ENCODE assay signal across 15 cellular contexts in the genomic region with DNA sequence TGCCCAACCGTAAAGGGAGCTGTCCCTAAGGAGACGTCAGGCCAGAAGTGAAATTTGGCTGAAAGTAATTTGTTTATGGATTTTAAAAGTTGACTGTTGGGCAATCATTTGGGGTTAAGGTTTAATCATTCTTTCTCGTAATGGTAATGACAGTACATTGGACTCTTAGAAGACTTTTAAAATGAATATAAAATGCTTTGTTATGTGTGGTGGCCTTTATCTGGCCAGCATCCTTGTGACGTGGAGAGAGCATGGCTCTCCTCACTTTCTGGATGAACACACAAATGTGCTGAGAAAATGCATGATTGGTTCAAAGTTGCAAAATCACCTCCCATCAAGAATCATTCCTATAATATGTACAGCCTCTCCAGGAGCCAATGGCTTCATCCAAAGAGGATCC.
DNase-seq lines count a peak whose midpoint lies in the region; ATAC-seq, FAIRE-seq and TF ChIP-seq lines count a peak whose summit lies in the region.
"Had no signal": no experiment of that assay in that cellular context is flagged by ENCODE, and none has a peak within 500 bp of the region (broad histone marks: within the 10 kb centered on the region; RNA-seq: fewer than 3 reads in every experiment).

No MANE protein-coding gene starts in this region.

- POLR2A ChIA-PET in CD8-positive, alpha-beta T cell (lab: Charles Lee), result interaction anchor here (0.9 to 1.4 kb wide), 3 partner anchors 10 to 53 kb away, joined by 3 to 5 read pairs (median 4); no protein-coding TSS in a partner anchor
- POLR2A ChIA-PET in WTC11 (lab: Charles Lee), result no interaction called here

- peaks cover 58% of the 10 kb centered on the region for H3K4me1 Mint-ChIP-seq in CD8-positive, alpha-beta T cell (ENCODE audit: low read depth)
- H3K4me1 Mint-ChIP-seq in WTC11, result peaks cover 17% of the 10 kb centered on the region

- CTCF ChIA-PET in CD8-positive, alpha-beta T cell (lab: Charles Lee), result interaction anchor here (0.6 to 1.6 kb wide), 2 partner anchors 9 to 159 kb away, joined by 3 to 4 read pairs; no protein-coding TSS in a partner anchor
- CTCF ChIA-PET in WTC11 (lab: Charles Lee), result interaction anchor here (1.8 kb wide), 1 partner anchor 202 kb away, joined by 5 read pairs; no protein-coding TSS in a partner anchor

- no peak for TF ChIP-seq POLR2A in stomach (IDR thresholded peaks at IDR 0.05)

- ATAC-seq in right cardiac atrium (peak; percentile 34 to 58), WTC11 (no peak)
- ATAC-seq in CD8-positive, alpha-beta T cell, result no peak

- H3K9me3 ChIP-seq in BLaER1 treated with 17β-estradiol and CSF1 and Interleukin-3, amounts not matched to agents 10 nM and 100 nM (replicated peaks in 1 of 11), result no peaks in the 10 kb centered on the region; a peak in 1 of 22 replicates
- no peaks in the 10 kb centered on the region for H3K9me3 ChIP-seq in right cardiac atrium (ENCODE audit: control insufficient read depth, low read length)
- no peaks in the 10 kb centered on the region for H3K9me3 ChIP-seq in stomach
- H3K9me3 ChIP-seq in CD8-positive, alpha-beta T cell (ENCODE audit: low read length), result no peaks in the 10 kb centered on the region
- H3K9me3 ChIP-seq: testis had no signal

- no peak overlapping the region for H3K4me3 Mint-ChIP-seq in CD8-positive, alpha-beta T cell
- H3K4me3 Mint-ChIP-seq in WTC11, result no peak overlapping the region

- H3K36me3 ChIP-seq in BLaER1 treated with 17β-estradiol and CSF1 and Interleukin-3, amounts not matched to agents 10 nM and 100 nM, result peaks cover 41 to 83% (median 67%) of the 10 kb centered on the region in 11 experiments
- H3K36me3 ChIP-seq in stomach, result peaks cover 4 to 24% (median 16%) of the 10 kb centered on the region in 4 donors
- peaks cover 7% of the 10 kb centered on the region for H3K36me3 ChIP-seq in CD8-positive, alpha-beta T cell (ENCODE audit: insufficient read depth, low read length)

- peaks cover 0 to 20% (median 0%) of the 10 kb centered on the region in 11 experiments; a peak in 5 of 22 replicates for H4K20me1 ChIP-seq in BLaER1 treated with 17β-estradiol and CSF1 and Interleukin-3, amounts not matched to agents 10 nM and 100 nM

- H3K36me3 Mint-ChIP-seq in CD8-positive, alpha-beta T cell, result peaks cover 52% of the 10 kb centered on the region
- H3K36me3 Mint-ChIP-seq in WTC11, result peaks cover 2% of the 10 kb centered on the region; the same call in 1 of the 2 replicates

- peak; percentile 7 for TF ChIP-seq EP300 in stomach (IDR thresholded peaks at IDR 0.05)

- no peaks in the 10 kb centered on the region for H3K27me3 Mint-ChIP-seq in CD8-positive, alpha-beta T cell (ENCODE audit: low read depth)
- no peaks in the 10 kb centered on the region for H3K27me3 Mint-ChIP-seq in WTC11 (ENCODE audit: low read depth)

- intact Hi-C loops in right cardiac atrium (cut with DNase I) (no loop called here), stomach (cut with DNase I; ENCODE audit: low total_unique reads) (no loop called here)
- intact Hi-C loops in CD8-positive, alpha-beta T cell (cut with DNase I, micrococcal nuclease), result loop anchor here in 1 of 2 experiments (2.0 kb wide), 1 partner anchor 15 kb away; no protein-coding TSS in a partner anchor

- H3K9ac ChIP-seq in BLaER1 treated with 17β-estradiol and CSF1 and Interleukin-3, amounts not matched to agents 10 nM and 100 nM, result no peak overlapping the region

- no peaks in the 10 kb centered on the region for H3K9me3 Mint-ChIP-seq in CD8-positive, alpha-beta T cell
- H3K9me3 Mint-ChIP-seq in WTC11, result no peaks in the 10 kb centered on the region

- no peak for FAIRE-seq in GM19239 (lab: Jason Lieb, UNC)
- FAIRE-seq: bronchial epithelial cell had no signal

- H3K4me1 ChIP-seq in BLaER1 treated with 17β-estradiol and CSF1 and Interleukin-3, amounts not matched to agents 10 nM and 100 nM, result peaks cover 20 to 60% (median 54%) of the 10 kb centered on the region in 10 experiments
- H3K4me1 ChIP-seq in right cardiac atrium (ENCODE audit: control insufficient read depth, insufficient read depth, low read length) (peaks cover 43% of the 10 kb centered on the region), stomach (peaks cover 49 to 89% (median 69%) of the 10 kb centered on the region in 4 donors)
- peaks cover 57% of the 10 kb centered on the region for H3K4me1 ChIP-seq in CD8-positive, alpha-beta T cell (ENCODE audit: insufficient read depth, low read length)

- TF ChIP-seq CTCF in stomach (IDR thresholded peaks at IDR 0.05), result no peak
- TF ChIP-seq CTCF in CD8-positive, alpha-beta T cell (IDR thresholded peaks at IDR 0.05), result no peak
- TF ChIP-seq CTCF in WTC11 (IDR thresholded peaks at IDR 0.05), result no peak

- WGBS in adipose tissue, 3 donors, result 37 to 51% (median 50%) methylated on average over 4 of the region's 4 CpGs
- 59% methylated on average over 4 of the region's 4 CpGs for WGBS in right cardiac atrium
- WGBS in stomach, 5 donors, result 57 to 81% (median 70%) methylated on average over 4 of the region's 4 CpGs

- no peaks in the 10 kb centered on the region for H3K27me3 ChIP-seq in BLaER1 treated with 17β-estradiol and CSF1 and Interleukin-3, amounts not matched to agents 10 nM and 100 nM
- H3K27me3 ChIP-seq in right cardiac atrium (ENCODE audit: control insufficient read depth, insufficient read depth) (no peaks in the 10 kb centered on the region), stomach (no peaks in the 10 kb centered on the region)
- H3K27me3 ChIP-seq in CD8-positive, alpha-beta T cell (ENCODE audit: insufficient read depth, low read length), result no peaks in the 10 kb centered on the region
- H3K27me3 ChIP-seq: testis had no signal

- H3K27ac Mint-ChIP-seq in CD8-positive, alpha-beta T cell, result no peak overlapping the region
- no peak overlapping the region for H3K27ac Mint-ChIP-seq in WTC11

- no peak overlapping the region for H3K4me3 ChIP-seq in BLaER1 treated with 17β-estradiol and CSF1 and Interleukin-3, amounts not matched to agents 10 nM and 100 nM
- no peak overlapping the region for H3K4me3 ChIP-seq in right cardiac atrium (ENCODE audit: low read length)
- no peak overlapping the region for H3K4me3 ChIP-seq in stomach
- H3K4me3 ChIP-seq in CD8-positive, alpha-beta T cell (ENCODE audit: low read depth, low read length), result no peak overlapping the region
- H3K4me3 ChIP-seq: testis had no signal

- peak overlapping the region in 8 of 11 experiments; percentile 19 to 78 (median 54); a peak in 15 of 22 replicates for H3K4me2 ChIP-seq in BLaER1 treated with 17β-estradiol and CSF1 and Interleukin-3, amounts not matched to agents 10 nM and 100 nM

- no peak overlapping the region for H3K27ac ChIP-seq in BLaER1 treated with 17β-estradiol and CSF1 and Interleukin-3, amounts not matched to agents 10 nM and 100 nM
- H3K27ac ChIP-seq in adipose tissue (ENCODE audit: low read depth, low read length) (peak overlapping the region; percentile 35), right cardiac atrium (ENCODE audit: low read length) (peak overlapping the region; percentile 91), stomach (peak overlapping the region in 4 of 5 donors; percentile 66 to 81 (median 77))
- H3K27ac ChIP-seq in CD8-positive, alpha-beta T cell (ENCODE audit: low read depth, low read length), result no peak overlapping the region
- H3K27ac ChIP-seq: testis had no signal

- DNase-seq in right cardiac atrium, result peak; percentile 59 to 83 (median 61)
- no peak for DNase-seq in stomach
- DNase-seq in CD8-positive, alpha-beta T cell, result no peak
- no peak for DNase-seq in WTC11 (ENCODE audit: low spot score)
- DNase-seq in GM19239 (ENCODE audit: insufficient read length, low spot score), result no peak
- DNase-seq in hippocampal formation (lab: John Stamatoyannopoulos, UW), result no peak
- DNase-seq: DMS79; NCI-H187; nucleus accumbens; stimulated activated CD4-positive, alpha-beta T cell treated with anti-CD3 and anti-CD28 coated beads, Interleukin-12 subunit alpha, Interleukin-12 subunit beta, amount 100 ng/mL, for 4 hours; T-helper 9 cell; testis had no signal

TF ChIP-seq in WTC11, 78 proteins besides CTCF, POLR2A, EP300 and RAD21 (continues in another document):
- TF ChIP-seq, protein P1, sequence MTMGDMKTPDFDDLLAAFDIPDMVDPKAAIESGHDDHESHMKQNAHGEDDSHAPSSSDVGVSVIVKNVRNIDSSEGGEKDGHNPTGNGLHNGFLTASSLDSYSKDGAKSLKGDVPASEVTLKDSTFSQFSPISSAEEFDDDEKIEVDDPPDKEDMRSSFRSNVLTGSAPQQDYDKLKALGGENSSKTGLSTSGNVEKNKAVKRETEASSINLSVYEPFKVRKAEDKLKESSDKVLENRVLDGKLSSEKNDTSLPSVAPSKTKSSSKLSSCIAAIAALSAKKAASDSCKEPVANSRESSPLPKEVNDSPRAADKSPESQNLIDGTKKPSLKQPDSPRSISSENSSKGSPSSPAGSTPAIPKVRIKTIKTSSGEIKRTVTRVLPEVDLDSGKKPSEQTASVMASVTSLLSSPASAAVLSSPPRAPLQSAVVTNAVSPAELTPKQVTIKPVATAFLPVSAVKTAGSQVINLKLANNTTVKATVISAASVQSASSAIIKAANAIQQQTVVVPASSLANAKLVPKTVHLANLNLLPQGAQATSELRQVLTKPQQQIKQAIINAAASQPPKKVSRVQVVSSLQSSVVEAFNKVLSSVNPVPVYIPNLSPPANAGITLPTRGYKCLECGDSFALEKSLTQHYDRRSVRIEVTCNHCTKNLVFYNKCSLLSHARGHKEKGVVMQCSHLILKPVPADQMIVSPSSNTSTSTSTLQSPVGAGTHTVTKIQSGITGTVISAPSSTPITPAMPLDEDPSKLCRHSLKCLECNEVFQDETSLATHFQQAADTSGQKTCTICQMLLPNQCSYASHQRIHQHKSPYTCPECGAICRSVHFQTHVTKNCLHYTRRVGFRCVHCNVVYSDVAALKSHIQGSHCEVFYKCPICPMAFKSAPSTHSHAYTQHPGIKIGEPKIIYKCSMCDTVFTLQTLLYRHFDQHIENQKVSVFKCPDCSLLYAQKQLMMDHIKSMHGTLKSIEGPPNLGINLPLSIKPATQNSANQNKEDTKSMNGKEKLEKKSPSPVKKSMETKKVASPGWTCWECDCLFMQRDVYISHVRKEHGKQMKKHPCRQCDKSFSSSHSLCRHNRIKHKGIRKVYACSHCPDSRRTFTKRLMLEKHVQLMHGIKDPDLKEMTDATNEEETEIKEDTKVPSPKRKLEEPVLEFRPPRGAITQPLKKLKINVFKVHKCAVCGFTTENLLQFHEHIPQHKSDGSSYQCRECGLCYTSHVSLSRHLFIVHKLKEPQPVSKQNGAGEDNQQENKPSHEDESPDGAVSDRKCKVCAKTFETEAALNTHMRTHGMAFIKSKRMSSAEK (CRISPR knock-in tag; IDR thresholded peaks at IDR 0.05; ENCODE audit: borderline replicate concordance), result no peak
- TF ChIP-seq MYBL2 (CRISPR knock-in tag; IDR thresholded peaks at IDR 0.05) (no peak), ELF4 (CRISPR knock-in tag; IDR thresholded peaks at IDR 0.05; ENCODE audit: low read depth) (no peak), ATF3 (CRISPR knock-in tag; conservative IDR thresholded peaks at IDR 0.05) (no peak), MAX (CRISPR knock-in tag; IDR thresholded peaks at IDR 0.05) (no peak)

Comparison
In these comparisons a context has a peak if more than half of its experiments do, and no peak if none do; other contexts are left out.
1. H3K27ac ChIP-seq: peak in adipose tissue (single experiment), right cardiac atrium (single experiment) and stomach (4 of 5); none in BLaER1 treated with 17β-estradiol and CSF1 and Interleukin-3, amounts not matched to agents 10 nM and 100 nM (0 of 11) and CD8-positive, alpha-beta T cell (single experiment).
2. ATAC-seq: peak in right cardiac atrium (2 of 2); none in CD8-positive, alpha-beta T cell (single experiment) and WTC11 (single experiment).
3. DNase-seq: peak in right cardiac atrium (3 of 3); none in stomach (single experiment), CD8-positive, alpha-beta T cell (0 of 7), WTC11 (single experiment), GM19239 (single experiment) and hippocampal formation (0 of 2).